8 cellular contexts compared by ENCODE assay signal in genomic region chr17:29760279-29760721, GRCh38.
DNase-seq lines count a peak whose midpoint lies in the region; TF ChIP-seq lines count a peak whose summit lies in the region.

No MANE protein-coding gene starts in this region.

- TF ChIP-seq POLR2A in tibial nerve (IDR thresholded peaks at IDR 0.05): no peak

- H3K4me3 Mint-ChIP-seq in activated CD4-positive, alpha-beta T cell treated with anti-CD3 and anti-CD28 coated beads, Interleukin-2, amount 10 ng/mL, durations not matched to agents 24 days and 14 days: peak overlapping the region; percentile 98
- H3K4me3 Mint-ChIP-seq in neural progenitor cell: peak overlapping the region; percentile 95

- H3K9me3 ChIP-seq in neural progenitor cell (ENCODE audit: low read depth): no peaks in the 10 kb centered on the region
- H3K9me3 ChIP-seq in tibial nerve: no peaks in the 10 kb centered on the region

- no peaks in the 10 kb centered on the region for H3K27me3 Mint-ChIP-seq in activated CD4-positive, alpha-beta T cell treated with anti-CD3 and anti-CD28 coated beads, Interleukin-2, amount 10 ng/mL, durations not matched to agents 24 days and 14 days
- H3K27me3 Mint-ChIP-seq in neural progenitor cell (ENCODE audit: insufficient read depth, low read depth): no peaks in the 10 kb centered on the region

- H3K27ac ChIP-seq in neural progenitor cell (no peak overlapping the region), tibial nerve (peak overlapping the region; percentile 71 to 93 (median 88))

- no peaks in the 10 kb centered on the region for H3K36me3 ChIP-seq in neural progenitor cell
- H3K36me3 ChIP-seq in tibial nerve: peaks cover 0 to 10% (median 0%) of the 10 kb centered on the region in 3 donors

- H3F3A ChIP-seq in neural progenitor cell (ENCODE audit: low read depth): peaks cover 44% of the 10 kb centered on the region

- peaks cover 35% of the 10 kb centered on the region for H3K4me1 Mint-ChIP-seq in activated CD4-positive, alpha-beta T cell treated with anti-CD3 and anti-CD28 coated beads, Interleukin-2, amount 10 ng/mL, durations not matched to agents 24 days and 14 days
- H3K4me1 Mint-ChIP-seq in neural progenitor cell: peaks cover 11% of the 10 kb centered on the region

- 6 to 13% methylated on average over 7 of the region's 7 CpGs for WGBS in tibial nerve, 2 donors

- peaks cover 12% of the 10 kb centered on the region for H3K79me2 ChIP-seq in neural progenitor cell (ENCODE audit: low read depth)

- TF ChIP-seq CTCF in epithelial cell of esophagus (IDR thresholded peaks at IDR 0.05; ENCODE audit: insufficient read depth, low read depth, low read length, missing control alignments) (no peak), neural progenitor cell (IDR thresholded peaks at IDR 0.05) (no peak), tibial nerve (IDR thresholded peaks at IDR 0.05) (no peak)

- DNase-seq in NOMO-1 (lab: John Stamatoyannopoulos, UW; ENCODE audit: unreplicated experiment in 2 of 2): peak; percentile 19 to 20
- DNase-seq in NOMO-1 treated with dmso at 0.1 percent for 144 hours (lab: John Stamatoyannopoulos, UW; ENCODE audit: unreplicated experiment): no peak
- DNase-seq in Jurkat, Clone E6-1 (ENCODE audit: low read depth, low spot score): peak; percentile 92
- DNase-seq in activated CD4-positive, alpha-beta T cell treated with anti-CD3 and anti-CD28 coated beads, Interleukin-2, amount 10 ng/mL, durations not matched to agents 24 days and 14 days: peak; percentile 90
- no peak for DNase-seq in epithelial cell of esophagus (ENCODE audit: low read depth)
- peak; percentile 40 for DNase-seq in neural progenitor cell (ENCODE audit: low spot score)
- DNase-seq in tibial nerve (ENCODE audit: low spot score in 2 of 2): no peak
- DNase-seq in NCI-H2081 treated with DMSO at 0.1 percent for 48 hours (lab: John Stamatoyannopoulos, UW): no peak

- intact Hi-C loops in activated CD4-positive, alpha-beta T cell treated with anti-CD3 and anti-CD28 coated beads, Interleukin-2, amount 10 ng/mL, durations not matched to agents 24 days and 14 days (cut with micrococcal nuclease): loop anchor here (1.0 to 2.0 kb wide), 3 partner anchors 54 to 143 kb away; no protein-coding TSS in a partner anchor

- peak overlapping the region; percentile 83 for H3K4me3 ChIP-seq in Jurkat, Clone E6-1 (ENCODE audit: low read length)
- H3K4me3 ChIP-seq in epithelial cell of esophagus (ENCODE audit: low read length): peak overlapping the region; percentile 56
- peak overlapping the region; percentile 70 for H3K4me3 ChIP-seq in neural progenitor cell
- H3K4me3 ChIP-seq in tibial nerve: peak overlapping the region; percentile 39 to 92 (median 77)

- H3K36me3 Mint-ChIP-seq in activated CD4-positive, alpha-beta T cell treated with anti-CD3 and anti-CD28 coated beads, Interleukin-2, amount 10 ng/mL, durations not matched to agents 24 days and 14 days (ENCODE audit: low read depth): peaks cover 16% of the 10 kb centered on the region
- H3K36me3 Mint-ChIP-seq in neural progenitor cell: no peaks in the 10 kb centered on the region

- H3K4me2 ChIP-seq in neural progenitor cell: peak overlapping the region; percentile 87

- peaks cover 8% of the 10 kb centered on the region for H3K4me1 ChIP-seq in neural progenitor cell
- peaks cover 0 to 25% (median 9%) of the 10 kb centered on the region in 4 donors for H3K4me1 ChIP-seq in tibial nerve

- no peak overlapping the region for H3K9ac ChIP-seq in neural progenitor cell

- H3K27ac Mint-ChIP-seq in activated CD4-positive, alpha-beta T cell treated with anti-CD3 and anti-CD28 coated beads, Interleukin-2, amount 10 ng/mL, durations not matched to agents 24 days and 14 days: peak overlapping the region; percentile 97
- H3K27ac Mint-ChIP-seq in neural progenitor cell: no peak overlapping the region

- H3K27me3 ChIP-seq in neural progenitor cell (peaks cover 15% of the 10 kb centered on the region), tibial nerve (no peaks in the 10 kb centered on the region)

- no peaks in the 10 kb centered on the region for H3K9me3 Mint-ChIP-seq in activated CD4-positive, alpha-beta T cell treated with anti-CD3 and anti-CD28 coated beads, Interleukin-2, amount 10 ng/mL, durations not matched to agents 24 days and 14 days
- no peaks in the 10 kb centered on the region for H3K9me3 Mint-ChIP-seq in neural progenitor cell

- no peak overlapping the region for H2AFZ ChIP-seq in neural progenitor cell (replicated peaks)

- H4K20me1 ChIP-seq in neural progenitor cell (ENCODE audit: low read depth): peaks cover 17% of the 10 kb centered on the region

- no peak for TF ChIP-seq EP300 in tibial nerve (IDR thresholded peaks at IDR 0.05)

Comparison
In these comparisons a context has a peak if more than half of its experiments do, and no peak if none do; other contexts are left out.
1. DNase-seq: peak in NOMO-1 (2 of 2), Jurkat, Clone E6-1 (single experiment), activated CD4-positive, alpha-beta T cell treated with anti-CD3 and anti-CD28 coated beads, Interleukin-2, amount 10 ng/mL, durations not matched to agents 24 days and 14 days (single experiment) and neural progenitor cell (single experiment); none in NOMO-1 treated with dmso at 0.1 percent for 144 hours (single experiment), epithelial cell of esophagus (single experiment), tibial nerve (0 of 2) and NCI-H2081 treated with DMSO at 0.1 percent for 48 hours (single experiment).
2. Peak in every context shown above with its lines, with median percentiles within 50 percentile points of each other: H3K4me3 ChIP-seq.